Comparison of ENCODE assay signal across 6 cellular contexts in genomic region chr15:40167374-40167773, GRCh38. TPM values are rescaled to one million over a fixed set of nuclear protein-coding genes. Genes with fewer than 3 reads are reported as not detected.
DNase-seq lines count a peak whose midpoint lies in the region; ATAC-seq and TF ChIP-seq lines count a peak whose summit lies in the region.
"Not testable (repeated sequence)": the region's sequence is repeated elsewhere in the genome, so short reads cannot be mapped to it uniquely, and the experiment has no call there.

No MANE protein-coding gene starts in this region.

- peaks cover 53% of the 10 kb centered on the region for H3F3A ChIP-seq in SU-DHL-6 (ENCODE audit: insufficient read depth)

- peaks cover 29% of the 10 kb centered on the region for H4K20me1 ChIP-seq in SU-DHL-6 (ENCODE audit: low read depth, low read length)
- H4K20me1 ChIP-seq in osteoblast (ENCODE audit: insufficient read depth, low read length): not testable (repeated sequence)

- not testable (repeated sequence) for H3K9me3 ChIP-seq in SU-DHL-6 (ENCODE audit: insufficient read depth, low read length); osteoblast (ENCODE audit: low read depth, low read length)

- ATAC-seq in activated B cell treated with CpG ODN at 0.5 μM for 24 hours (ENCODE audit: low read depth); activated naive CD8-positive, alpha-beta T cell treated with anti-CD3 and anti-CD28 coated beads, Interleukin-2, amount 50 U/mL, for 24 hours; stimulated activated naive B cell treated with anti-CD40 and anti-IgM and Interleukin-4, amounts not matched to agents 10 μg/mL and 1 μg/mL and 100 μg/mL, for 72 hours (replicated peaks): not testable (repeated sequence)

- H3K79me2 ChIP-seq in SU-DHL-6 (ENCODE audit: insufficient read depth, low read length) (peaks cover 93% of the 10 kb centered on the region), osteoblast (ENCODE audit: insufficient read depth, low read length) (peaks cover 45% of the 10 kb centered on the region)

- POLR2A ChIA-PET in activated B cell treated with CpG ODN at 0.5 μM for 24 hours (lab: Charles Lee): interaction anchor here (0.6 to 1.2 kb wide), 7 partner anchors 11 to 129 kb away, joined by 3 to 9 read pairs (median 4); no protein-coding TSS in a partner anchor

- H3K27me3 Mint-ChIP-seq in IgD-negative memory B cell; activated B cell treated with CpG ODN at 0.5 μM for 24 hours; activated naive CD8-positive, alpha-beta T cell treated with anti-CD3 and anti-CD28 coated beads, Interleukin-2, amount 50 U/mL, for 24 hours; stimulated activated naive B cell treated with anti-CD40 and anti-IgM and Interleukin-4, amounts not matched to agents 10 μg/mL and 1 μg/mL and 100 μg/mL, for 72 hours: not testable (repeated sequence)

- not testable (repeated sequence) for DNase-seq in activated B cell treated with CpG ODN at 0.5 μM for 24 hours; activated naive CD8-positive, alpha-beta T cell treated with anti-CD3 and anti-CD28 coated beads, Interleukin-2, amount 50 U/mL, for 24 hours; osteoblast (ENCODE audit: insufficient read length, low spot score, missing footprints); stimulated activated naive B cell treated with anti-CD40 and anti-IgM and Interleukin-4, amounts not matched to agents 10 μg/mL and 1 μg/mL and 100 μg/mL, for 72 hours

- CTCF ChIA-PET in activated B cell treated with CpG ODN at 0.5 μM for 24 hours (lab: Charles Lee): not testable (repeated sequence)

- H3K27ac ChIP-seq in SU-DHL-6 (ENCODE audit: low read depth, low read length): peak overlapping the region; percentile 48
- H3K27ac ChIP-seq in osteoblast (ENCODE audit: low read depth, low read length): not testable (repeated sequence)

- not testable (repeated sequence) for H3K9ac ChIP-seq in SU-DHL-6 (ENCODE audit: low read length)

- H3K27ac Mint-ChIP-seq in IgD-negative memory B cell: peak overlapping the region in 2 of 3 donors; percentile 11 to 53
- H3K27ac Mint-ChIP-seq in activated B cell treated with CpG ODN at 0.5 μM for 24 hours: peak overlapping the region; percentile 50
- H3K27ac Mint-ChIP-seq in activated naive CD8-positive, alpha-beta T cell treated with anti-CD3 and anti-CD28 coated beads, Interleukin-2, amount 50 U/mL, for 24 hours: peak overlapping the region; percentile 16
- peak overlapping the region; percentile 63 for H3K27ac Mint-ChIP-seq in stimulated activated naive B cell treated with anti-CD40 and anti-IgM and Interleukin-4, amounts not matched to agents 10 μg/mL and 1 μg/mL and 100 μg/mL, for 72 hours

- not testable (repeated sequence) for H3K27me3 ChIP-seq in SU-DHL-6 (ENCODE audit: low read length); osteoblast (ENCODE audit: insufficient read depth, low read length)

- peaks cover 14 to 29% (median 17%) of the 10 kb centered on the region in 3 donors for H3K4me1 Mint-ChIP-seq in IgD-negative memory B cell
- H3K4me1 Mint-ChIP-seq in activated B cell treated with CpG ODN at 0.5 μM for 24 hours: peaks cover 36% of the 10 kb centered on the region
- peaks cover 11% of the 10 kb centered on the region for H3K4me1 Mint-ChIP-seq in activated naive CD8-positive, alpha-beta T cell treated with anti-CD3 and anti-CD28 coated beads, Interleukin-2, amount 50 U/mL, for 24 hours
- not testable (repeated sequence) for H3K4me1 Mint-ChIP-seq in stimulated activated naive B cell treated with anti-CD40 and anti-IgM and Interleukin-4, amounts not matched to agents 10 μg/mL and 1 μg/mL and 100 μg/mL, for 72 hours

- intact Hi-C loops in activated B cell treated with CpG ODN at 0.5 μM for 24 hours (cut with micrococcal nuclease): not testable (repeated sequence)

- not testable (repeated sequence) for H3K9me2 ChIP-seq in SU-DHL-6 (replicated peaks; ENCODE audit: insufficient read depth, low read length)

- not testable (repeated sequence) for H3K9me3 Mint-ChIP-seq in IgD-negative memory B cell; activated B cell treated with CpG ODN at 0.5 μM for 24 hours; activated naive CD8-positive, alpha-beta T cell treated with anti-CD3 and anti-CD28 coated beads, Interleukin-2, amount 50 U/mL, for 24 hours; stimulated activated naive B cell treated with anti-CD40 and anti-IgM and Interleukin-4, amounts not matched to agents 10 μg/mL and 1 μg/mL and 100 μg/mL, for 72 hours

- TF ChIP-seq CTCF in SU-DHL-6 (IDR thresholded peaks at IDR 0.05; ENCODE audit: insufficient read depth, low read length, poor library complexity, severe bottlenecking); activated B cell treated with CpG ODN at 0.5 μM for 24 hours (IDR thresholded peaks at IDR 0.05); osteoblast (IDR thresholded peaks at IDR 0.05; ENCODE audit: extremely low read depth, low read depth, low read length): not testable (repeated sequence)

- peaks cover 81% of the 10 kb centered on the region for H3K36me3 ChIP-seq in SU-DHL-6 (ENCODE audit: low read length)
- H3K36me3 ChIP-seq in osteoblast (ENCODE audit: insufficient read depth, low read length): peaks cover 10% of the 10 kb centered on the region

- not testable (repeated sequence) for H3K4me1 ChIP-seq in osteoblast (ENCODE audit: insufficient read depth, low read length)

- H3K4me3 Mint-ChIP-seq in IgD-negative memory B cell: peak overlapping the region in 2 of 4 donors; percentile 14 to 15
- H3K4me3 Mint-ChIP-seq in activated B cell treated with CpG ODN at 0.5 μM for 24 hours; activated naive CD8-positive, alpha-beta T cell treated with anti-CD3 and anti-CD28 coated beads, Interleukin-2, amount 50 U/mL, for 24 hours; stimulated activated naive B cell treated with anti-CD40 and anti-IgM and Interleukin-4, amounts not matched to agents 10 μg/mL and 1 μg/mL and 100 μg/mL, for 72 hours: not testable (repeated sequence)

- peak overlapping the region; percentile 20 for H3K4me2 ChIP-seq in SU-DHL-6 (ENCODE audit: low read depth, low read length, poor library complexity, severe bottlenecking)
- H3K4me2 ChIP-seq in osteoblast (ENCODE audit: insufficient read depth, low read length): not testable (repeated sequence)

- not testable (repeated sequence) for H2AFZ ChIP-seq in SU-DHL-6 (ENCODE audit: low read depth, low read length, severe bottlenecking)
- H2AFZ ChIP-seq in osteoblast (ENCODE audit: low read length): peak overlapping the region; percentile 69

- not testable (repeated sequence) for H3K36me3 Mint-ChIP-seq in IgD-negative memory B cell; activated B cell treated with CpG ODN at 0.5 μM for 24 hours (ENCODE audit: low read depth)
- peaks cover 63% of the 10 kb centered on the region for H3K36me3 Mint-ChIP-seq in activated naive CD8-positive, alpha-beta T cell treated with anti-CD3 and anti-CD28 coated beads, Interleukin-2, amount 50 U/mL, for 24 hours (ENCODE audit: low read depth)
- H3K36me3 Mint-ChIP-seq in stimulated activated naive B cell treated with anti-CD40 and anti-IgM and Interleukin-4, amounts not matched to agents 10 μg/mL and 1 μg/mL and 100 μg/mL, for 72 hours: peaks cover 5 to 11% of the 10 kb centered on the region in 2 donors

- not testable (repeated sequence) for H3K4me3 ChIP-seq in SU-DHL-6 (ENCODE audit: insufficient read depth, low read length, poor library complexity, severe bottlenecking); osteoblast (ENCODE audit: insufficient read depth, low read length)

RNA-seq across cellular contexts. Expression of gene BUB1B, which starts 6.5 kb away (rescaled TPM):
- polyA plus RNA-seq in IgD-negative memory B cell: 0.55 TPM
- total RNA-seq in activated B cell treated with CpG ODN at 0.5 μM for 24 hours (3.9 and 4.2 TPM in 2 replicates), osteoblast (2.2 and 4.1 TPM in 2 replicates)

RNA-seq across cellular contexts. Expression of gene BMF, which starts 58.7 kb away (rescaled TPM):
- 5.8 TPM for polyA plus RNA-seq in IgD-negative memory B cell
- 353 and 376 TPM in 2 replicates for total RNA-seq in activated B cell treated with CpG ODN at 0.5 μM for 24 hours
- 8.0 TPM in 2 replicates for total RNA-seq in osteoblast

Comparison
In these comparisons a context has a peak if more than half of its experiments do, and no peak if none do; other contexts are left out.
1. RNA of gene BMF, which starts 58.7 kb away (total RNA-seq): 353 to 376 TPM in activated B cell treated with CpG ODN at 0.5 μM for 24 hours; 8.0 TPM in osteoblast; every median in the first group is over 10 times any median in the second.
2. Peak in every context shown above with its lines, with median percentiles within 50 percentile points of each other: H3K27ac Mint-ChIP-seq.